ENCODE assay signal across 9 cellular contexts in genomic region chr5:7261049-7261448, GRCh38.
A peak's percentile ranks its signal among the peaks of the same experiment; 100 is the strongest.
DNase-seq lines count a peak whose midpoint lies in the region; ATAC-seq and TF ChIP-seq lines count a peak whose summit lies in the region.
"Had no signal": no experiment of that assay in that cellular context is flagged by ENCODE, and none has a peak within 500 bp of the region (broad histone marks: within the 10 kb centered on the region; RNA-seq: fewer than 3 reads in every experiment).

No MANE protein-coding gene starts in this region.

- H3K4me3 ChIP-seq in DND-41 (ENCODE audit: low read depth in 1 of 2, low read length in 2 of 2) (no peak overlapping the region), KMS-11 (IDR thresholded peaks at IDR 0.05; ENCODE audit: insufficient read depth, low read depth, low read length) (no peak overlapping the region), transverse colon (no peak overlapping the region)

- TF ChIP-seq CTCF in DND-41 (IDR thresholded peaks at IDR 0.05; ENCODE audit: borderline replicate concordance, extremely low read depth, low read length, poor library complexity, severe bottlenecking) (peak; percentile 57), KMS-11 (conservative IDR thresholded peaks at IDR 0.05; ENCODE audit: low read depth, low read length) (peak; percentile 78), RWPE1 (conservative IDR thresholded peaks at IDR 0.05; ENCODE audit: low read depth) (peak; percentile 58), transverse colon (IDR thresholded peaks at IDR 0.05) (peak; percentile 44 to 60 (median 50))

- no peaks in the 10 kb centered on the region for H3K36me3 Mint-ChIP-seq in activated CD4-positive, alpha-beta T cell treated with anti-CD3 and anti-CD28 coated beads for 36 hours (ENCODE audit: low read depth)

- no peak for TF ChIP-seq POLR2A in transverse colon (IDR thresholded peaks at IDR 0.05)

- no peak overlapping the region for H3K4me3 Mint-ChIP-seq in activated CD4-positive, alpha-beta T cell treated with anti-CD3 and anti-CD28 coated beads for 36 hours
- H3K4me3 Mint-ChIP-seq: T-helper 1 cell treated with Interleukin-12 subunit alpha and Interleukin-12 subunit beta and Interleukin-4 antibody, amounts not matched to agents 30 μg/mL and 1 μg/mL, for 36 hours had no signal

- H3K4me1 Mint-ChIP-seq in activated CD4-positive, alpha-beta T cell treated with anti-CD3 and anti-CD28 coated beads for 36 hours, result no peaks in the 10 kb centered on the region

- no peaks in the 10 kb centered on the region for H3K9me3 ChIP-seq in DND-41 (ENCODE audit: insufficient read depth, low read length, severe bottlenecking)
- H3K9me3 ChIP-seq in transverse colon, result peaks cover 0 to 4% of the 10 kb centered on the region in 2 donors

- WGBS in transverse colon (ENCODE audit: low coverage in 1 of 2), 2 donors, result 12 to 17% methylated on average over 4 to 6 of the region's 6 CpGs

- H2AFZ ChIP-seq in DND-41 (ENCODE audit: low read depth, low read length) (no peak overlapping the region), KMS-11 (ENCODE audit: low read depth) (peak overlapping the region; percentile 0; the same call in 1 of the 2 replicates)

- no peak overlapping the region for H3K27ac Mint-ChIP-seq in activated CD4-positive, alpha-beta T cell treated with anti-CD3 and anti-CD28 coated beads for 36 hours
- H3K27ac Mint-ChIP-seq: T-helper 1 cell treated with Interleukin-12 subunit alpha and Interleukin-12 subunit beta and Interleukin-4 antibody, amounts not matched to agents 30 μg/mL and 1 μg/mL, for 36 hours had no signal

- in situ Hi-C loops in transverse colon (cut with MboI; ENCODE audit: low pct_ligation_motif_present in 1 of 4, low pct_unique_long_range_greater_than_20kb in 1 of 4, low sequenced_read_pairs in 3 of 4), result loop anchor here in 2 of 4 donors (25.0 kb wide), 1 partner anchor 501 kb away; no protein-coding TSS in a partner anchor

- no peaks in the 10 kb centered on the region for H3K27me3 ChIP-seq in DND-41 (ENCODE audit: insufficient read depth, low read length, poor library complexity)
- no peaks in the 10 kb centered on the region for H3K27me3 ChIP-seq in KMS-11 (ENCODE audit: insufficient read depth, low read depth)
- no peaks in the 10 kb centered on the region for H3K27me3 ChIP-seq in transverse colon

- H3K4me2 ChIP-seq in DND-41 (ENCODE audit: insufficient read depth, low read length) (no peak overlapping the region), KMS-11 (no peak overlapping the region)

- no peaks in the 10 kb centered on the region for H3K36me3 ChIP-seq in DND-41 (ENCODE audit: insufficient read depth, low read length)
- H3K36me3 ChIP-seq in KMS-11 (ENCODE audit: insufficient read depth), result no peaks in the 10 kb centered on the region
- H3K36me3 ChIP-seq in transverse colon, result no peaks in the 10 kb centered on the region

- no peaks in the 10 kb centered on the region for H3K79me2 ChIP-seq in DND-41 (ENCODE audit: insufficient read depth, low read length)
- H3K79me2 ChIP-seq in KMS-11 (ENCODE audit: insufficient read depth, low read depth), result no peaks in the 10 kb centered on the region

- H3K9me3 Mint-ChIP-seq in activated CD4-positive, alpha-beta T cell treated with anti-CD3 and anti-CD28 coated beads for 36 hours (ENCODE audit: low read depth), result no peaks in the 10 kb centered on the region
- H3K9me3 Mint-ChIP-seq: T-helper 1 cell treated with Interleukin-12 subunit alpha and Interleukin-12 subunit beta and Interleukin-4 antibody, amounts not matched to agents 30 μg/mL and 1 μg/mL, for 36 hours had no signal

- peaks cover 3% of the 10 kb centered on the region for H3K27me3 Mint-ChIP-seq in activated CD4-positive, alpha-beta T cell treated with anti-CD3 and anti-CD28 coated beads for 36 hours

- H4K20me1 ChIP-seq in DND-41 (ENCODE audit: insufficient read depth, low read length) (no peaks in the 10 kb centered on the region), KMS-11 (ENCODE audit: insufficient read depth) (no peaks in the 10 kb centered on the region)

- ATAC-seq in DND-41 (ENCODE audit: insufficient read depth, low read depth), result no peak
- no peak for ATAC-seq in activated CD4-positive, alpha-beta T cell treated with anti-CD3 and anti-CD28 coated beads for 36 hours

- no peak for TF ChIP-seq EP300 in transverse colon (IDR thresholded peaks at IDR 0.05; ENCODE audit: low read depth)

- CTCF ChIA-PET in RWPE1 (lab: Yijun Ruan, JAX), result interaction anchor here (1.5 kb wide), 1 partner anchor 494 kb away, joined by 5 read pairs; no protein-coding TSS in a partner anchor
- CTCF ChIA-PET in activated CD4-positive, alpha-beta T cell treated with anti-CD3 and anti-CD28 coated beads for 36 hours (lab: Charles Lee), result interaction anchor here (0.7 to 1.3 kb wide), 2 partner anchors 9 to 595 kb away, joined by 4 read pairs; no protein-coding TSS in a partner anchor

- intact Hi-C loops in transverse colon (cut with DNase I; ENCODE audit: low total_unique reads), result no loop called here
- intact Hi-C loops in activated CD4-positive, alpha-beta T cell treated with anti-CD3 and anti-CD28 coated beads for 36 hours (cut with DNase I, micrococcal nuclease), result loop anchor here in 1 of 2 experiments (1.0 to 2.0 kb wide), 3 partner anchors 486 to 596 kb away; no protein-coding TSS in a partner anchor

- H3K4me1 ChIP-seq in DND-41 (ENCODE audit: insufficient read depth, low read length), result no peaks in the 10 kb centered on the region
- no peaks in the 10 kb centered on the region for H3K4me1 ChIP-seq in KMS-11 (ENCODE audit: low read depth, poor library complexity, severe bottlenecking)
- no peaks in the 10 kb centered on the region for H3K4me1 ChIP-seq in transverse colon

- H3K27ac ChIP-seq in DND-41 (ENCODE audit: low read length), result no peak overlapping the region
- H3K27ac ChIP-seq in KMS-11, result no peak overlapping the region
- H3K27ac ChIP-seq in RWPE1, result no peak overlapping the region
- no peak overlapping the region for H3K27ac ChIP-seq in transverse colon

- POLR2A ChIA-PET in RWPE1 (lab: Yijun Ruan, JAX; ENCODE audit: low non-redundant PET), result no interaction called here
- POLR2A ChIA-PET in activated CD4-positive, alpha-beta T cell treated with anti-CD3 and anti-CD28 coated beads for 36 hours (lab: Charles Lee), result no interaction called here

- no peak for DNase-seq in DND-41
- DNase-seq in RWPE1 (ENCODE audit: low spot score), result no peak
- peak; percentile 2 for DNase-seq in hepatic stellate cell (ENCODE audit: low spot score)
- no peak for DNase-seq in transverse colon
- no peak for DNase-seq in activated CD4-positive, alpha-beta T cell treated with anti-CD3 and anti-CD28 coated beads for 36 hours
- DNase-seq in effector CD8-positive, alpha-beta T cell (lab: John Stamatoyannopoulos, UW), result no peak
- DNase-seq in stimulated activated CD4-positive, alpha-beta T cell treated with anti-CD3 and anti-CD28 coated beads, Interleukin-4, amount 100 ng/mL, for 24 hours, result no peak

- H3K9ac ChIP-seq in DND-41 (ENCODE audit: low read depth, low read length) (no peak overlapping the region), KMS-11 (no peak overlapping the region)
